ENCODE assay signal across 12 cellular contexts in the genomic region with DNA sequence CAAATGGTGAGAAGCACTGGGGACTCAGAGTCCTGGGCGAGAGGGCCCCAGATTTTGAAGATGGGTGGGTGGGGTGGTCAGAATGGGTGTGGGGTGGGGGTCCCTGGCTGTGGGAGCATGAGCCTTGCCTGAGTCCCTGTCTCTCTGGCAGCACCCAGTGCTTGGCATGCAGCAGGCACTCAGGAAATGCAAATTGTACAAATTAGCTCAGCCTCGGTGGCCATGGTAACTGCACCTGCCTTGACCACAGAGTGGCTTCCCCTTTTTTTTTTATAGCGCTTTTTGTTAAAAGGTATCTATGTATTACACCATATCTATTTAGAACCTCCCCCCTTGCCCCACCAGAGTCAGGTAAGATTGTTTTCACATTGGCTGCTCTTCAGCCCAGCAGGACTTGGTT.
DNase-seq lines count a peak whose midpoint lies in the region; ATAC-seq and TF ChIP-seq lines count a peak whose summit lies in the region.
"Had no signal": no experiment of that assay in that cellular context is flagged by ENCODE, and none has a peak within 500 bp of the region (broad histone marks: within the 10 kb centered on the region; RNA-seq: fewer than 3 reads in every experiment).

No MANE protein-coding gene starts in this region.

- H3K79me2 ChIP-seq in SU-DHL-6 (ENCODE audit: insufficient read depth, low read length): no peaks in the 10 kb centered on the region

- no peaks in the 10 kb centered on the region for H3K27me3 ChIP-seq in SU-DHL-6 (ENCODE audit: low read length)

- H3F3A ChIP-seq in SU-DHL-6 (ENCODE audit: insufficient read depth): 0 out of 2 replicates have a peak, but pooled peaks cover 6% of the 10 kb centered on the region

- H3K27ac ChIP-seq in SU-DHL-6 (ENCODE audit: low read depth, low read length): peak overlapping the region; percentile 91
- H3K27ac ChIP-seq: heart right ventricle, uterus had no signal

- peak overlapping the region; percentile 77 for H3K4me2 ChIP-seq in SU-DHL-6 (ENCODE audit: low read depth, low read length, poor library complexity, severe bottlenecking)

- no peaks in the 10 kb centered on the region for H3K9me3 ChIP-seq in SU-DHL-6 (ENCODE audit: insufficient read depth, low read length)
- H3K9me3 ChIP-seq: heart right ventricle, uterus had no signal

- no peaks in the 10 kb centered on the region for H3K9me2 ChIP-seq in SU-DHL-6 (replicated peaks; ENCODE audit: insufficient read depth, low read length)

- peak overlapping the region; percentile 53 for H3K9ac ChIP-seq in SU-DHL-6 (ENCODE audit: low read length)

- no peak for TF ChIP-seq CTCF in SU-DHL-6 (IDR thresholded peaks at IDR 0.05; ENCODE audit: insufficient read depth, low read length, poor library complexity, severe bottlenecking)

- DNase-seq in activated T-cell treated with anti-CD3 and anti-CD28 coated beads for 4 hours: no peak
- DNase-seq in medulla oblongata (ENCODE audit: extremely low spot score): no peak
- DNase-seq in activated T-cell treated with anti-CD3 and anti-CD28 coated beads, Interleukin-2, amount 50 U/mL, for 1 hour: no peak
- no peak for DNase-seq in activated CD4-positive, alpha-beta T cell treated with anti-CD3 and anti-CD28 coated beads, Interleukin-2, amount 50 U/mL, for 48 hours
- DNase-seq: activated naive CD4-positive, alpha-beta T cell treated with anti-CD3 and anti-CD28 coated beads for 36 hours; heart right ventricle; uterus had no signal

- H3K36me3 ChIP-seq in SU-DHL-6 (ENCODE audit: low read length): no peaks in the 10 kb centered on the region
- H3K36me3 ChIP-seq: heart right ventricle, uterus had no signal

- no peaks in the 10 kb centered on the region for H4K20me1 ChIP-seq in SU-DHL-6 (ENCODE audit: low read depth, low read length)

- H3K4me3 ChIP-seq in SU-DHL-6 (ENCODE audit: insufficient read depth, low read length, poor library complexity, severe bottlenecking): peak overlapping the region; percentile 31
- H3K4me3 ChIP-seq: heart right ventricle, uterus had no signal

- peak overlapping the region; percentile 29 for H2AFZ ChIP-seq in SU-DHL-6 (ENCODE audit: low read depth, low read length, severe bottlenecking)

- peak; percentile 98 for ATAC-seq in GM18498 (IDR thresholded peaks at IDR 0.05; ENCODE audit: unreplicated experiment)
- peak; percentile 85 for ATAC-seq in GM21360 (IDR thresholded peaks at IDR 0.05; ENCODE audit: unreplicated experiment)
- peak; percentile 96 for ATAC-seq in HG03354 (IDR thresholded peaks at IDR 0.05; ENCODE audit: poor library complexity, severe bottlenecking, unreplicated experiment)
- ATAC-seq: heart right ventricle, Panc1 had no signal
